In genomic region chr3:51860703-51861665, GRCh38 we compare ENCODE assay signal across 22 cellular contexts. TPM values are rescaled to one million over a fixed set of nuclear protein-coding genes. Genes with fewer than 3 reads are reported as not detected.
DNase-seq lines count a peak whose midpoint lies in the region; ATAC-seq and TF ChIP-seq lines count a peak whose summit lies in the region.
"Had no signal": no experiment of that assay in that cellular context is flagged by ENCODE, and none has a peak within 500 bp of the region (broad histone marks: within the 10 kb centered on the region; RNA-seq: fewer than 3 reads in every experiment).

Gene IQCF2 (plus strand): TSS chr3:51861615. CDS start chr3:51861667, 52 bp downstream.

- H3K4me2 ChIP-seq in OCI-LY7 (ENCODE audit: low read length): peak within 1 kb of the TSS; percentile 10; the same call in 1 of the 2 replicates

- H3K79me2 ChIP-seq in OCI-LY7 (ENCODE audit: insufficient read depth, low read depth, low read length): no peaks in the 10 kb centered on the region

- H3K9me3 ChIP-seq in OCI-LY7 (ENCODE audit: low read length): no peaks in the 10 kb centered on the region
- H3K9me3 ChIP-seq: Caco-2, gastrocnemius medialis, tibial nerve had no signal

- DNase-seq in GM12864 (ENCODE audit: low read depth) (peak; percentile 38), OCI-LY7 (ENCODE audit: low spot score) (peak; percentile 14), CD14-positive monocyte (ENCODE audit: low spot score) (no peak), SHP77 (lab: John Stamatoyannopoulos, UW) (no peak), HCEC 1CT (no peak)
- DNase-seq: activated CD4-positive, alpha-beta T cell treated with anti-CD3 and anti-CD28 coated beads, Interleukin-2, amount 10 ng/mL, durations not matched to agents 7 days and 5 days; activated naive CD8-positive, alpha-beta T cell treated with anti-CD3 and anti-CD28 coated beads, Interleukin-2, amount 10 ng/mL, durations not matched to agents 7 days and 5 days; Caco-2; gastrocnemius medialis; NCI-H146; small intestine; stimulated activated CD4-positive, alpha-beta T cell treated with anti-CD3 and anti-CD28 coated beads, Interleukin-2, amount 100 ng/mL, for 48 hours; SW 1271 had no signal

- intact Hi-C loops in OCI-LY7 (cut with micrococcal nuclease; ENCODE audit: unreplicated experiment): no loop called here
- intact Hi-C loops in CD14-positive monocyte (cut with micrococcal nuclease): no loop called here

- no TSS peak for BruUV-seq in OCI-LY7 (replicated peaks; lab: Mats Ljungman, UMichigan)

- H3K4me1 ChIP-seq in OCI-LY7 (ENCODE audit: insufficient read depth, low read length, poor library complexity, severe bottlenecking): peaks cover 8% of the 10 kb centered on the region
- H3K4me1 ChIP-seq: Caco-2, gastrocnemius medialis, tibial nerve had no signal

- no peaks in the 10 kb centered on the region for H3K36me3 ChIP-seq in OCI-LY7 (ENCODE audit: insufficient read depth, low read length)
- H3K36me3 ChIP-seq: gastrocnemius medialis, tibial nerve had no signal

- TF ChIP-seq CTCF in GM12864 (IDR thresholded peaks at IDR 0.05; ENCODE audit: low read depth, low read length, missing control alignments) (no peak), OCI-LY7 (conservative IDR thresholded peaks at IDR 0.05; ENCODE audit: low read length) (no peak), CD14-positive monocyte (IDR thresholded peaks at IDR 0.05) (no peak)

- H3K9me3 Mint-ChIP-seq in stimulated activated memory B cell treated with anti-CD40 and anti-IgM and Interleukin-4, amounts not matched to agents 10 μg/mL and 1 μg/mL and 100 μg/mL, for 72 hours: peaks cover 3% of the 10 kb centered on the region
- peaks cover 5 to 21% (median 15%) of the 10 kb centered on the region in 7 donors for H3K9me3 Mint-ChIP-seq in CD14-positive monocyte
- H3K9me3 Mint-ChIP-seq: activated naive CD8-positive, alpha-beta T cell treated with anti-CD3 and anti-CD28 coated beads, Interleukin-2, amount 10 ng/mL, durations not matched to agents 7 days and 5 days; activated T-helper 2 cell treated with anti-CD3 and anti-CD28 coated beads, Interferon-gamma antibody, Interleukin-2, Interleukin-4, amounts not matched to agents 10 μg/mL and 5 μg/mL and 100 μg/mL, durations not matched to agents 14 hours and 24 hours and 36 hours had no signal

- peak; percentile 57 for ATAC-seq in GM21390 (IDR thresholded peaks at IDR 0.05; ENCODE audit: unreplicated experiment)
- peak; percentile 92 for ATAC-seq in stimulated activated memory B cell treated with anti-CD40 and anti-IgM and Interleukin-4, amounts not matched to agents 10 μg/mL and 1 μg/mL and 100 μg/mL, for 72 hours
- ATAC-seq: gastrocnemius medialis had no signal

- peak within 1 kb of the TSS; percentile 11 for H3K4me3 Mint-ChIP-seq in stimulated activated memory B cell treated with anti-CD40 and anti-IgM and Interleukin-4, amounts not matched to agents 10 μg/mL and 1 μg/mL and 100 μg/mL, for 72 hours
- H3K4me3 Mint-ChIP-seq in CD14-positive monocyte: no peak within 1 kb of the TSS
- H3K4me3 Mint-ChIP-seq: activated CD4-positive, alpha-beta T cell treated with anti-CD3 and anti-CD28 coated beads, Interleukin-2, amount 10 ng/mL, durations not matched to agents 7 days and 5 days; activated naive CD8-positive, alpha-beta T cell treated with anti-CD3 and anti-CD28 coated beads, Interleukin-2, amount 10 ng/mL, durations not matched to agents 7 days and 5 days; stimulated activated naive CD8-positive, alpha-beta T cell treated with anti-CD3 and anti-CD28 coated beads, Interleukin-15, Interleukin-2, amounts not matched to agents 100 ng/mL and 50 ng/mL, for 24 hours had no signal

- CTCF ChIA-PET in OCI-LY7 (lab: Charles Lee; ENCODE audit: unreplicated experiment): no interaction called here

- H3K4me1 Mint-ChIP-seq in stimulated activated memory B cell treated with anti-CD40 and anti-IgM and Interleukin-4, amounts not matched to agents 10 μg/mL and 1 μg/mL and 100 μg/mL, for 72 hours: peaks cover 17% of the 10 kb centered on the region
- H3K4me1 Mint-ChIP-seq in CD14-positive monocyte: peaks cover 3% of the 10 kb centered on the region
- H3K4me1 Mint-ChIP-seq: activated CD4-positive, alpha-beta T cell treated with anti-CD3 and anti-CD28 coated beads, Interleukin-2, amount 10 ng/mL, durations not matched to agents 7 days and 5 days had no signal

- peaks cover 3% of the 10 kb centered on the region for H3K36me3 Mint-ChIP-seq in stimulated activated memory B cell treated with anti-CD40 and anti-IgM and Interleukin-4, amounts not matched to agents 10 μg/mL and 1 μg/mL and 100 μg/mL, for 72 hours
- H3K36me3 Mint-ChIP-seq in CD14-positive monocyte: no peaks in the 10 kb centered on the region
- H3K36me3 Mint-ChIP-seq: activated naive CD8-positive, alpha-beta T cell treated with anti-CD3 and anti-CD28 coated beads, Interleukin-2, amount 10 ng/mL, durations not matched to agents 7 days and 5 days had no signal

- no peak within 1 kb of the TSS for H3K27ac ChIP-seq in OCI-LY7 (ENCODE audit: low read depth, low read length, poor library complexity, severe bottlenecking)
- H3K27ac ChIP-seq: gastrocnemius medialis, tibial nerve had no signal

- no peaks in the 10 kb centered on the region for H4K20me1 ChIP-seq in OCI-LY7 (ENCODE audit: insufficient read depth, low read length)

- H3K27ac Mint-ChIP-seq in stimulated activated memory B cell treated with anti-CD40 and anti-IgM and Interleukin-4, amounts not matched to agents 10 μg/mL and 1 μg/mL and 100 μg/mL, for 72 hours: peak within 1 kb of the TSS; percentile 65
- H3K27ac Mint-ChIP-seq in CD14-positive monocyte: peak within 1 kb of the TSS in 1 of 7 donors; percentile 25
- H3K27ac Mint-ChIP-seq: activated CD4-positive, alpha-beta T cell treated with anti-CD3 and anti-CD28 coated beads, Interleukin-2, amount 10 ng/mL, durations not matched to agents 7 days and 5 days; activated naive CD8-positive, alpha-beta T cell treated with anti-CD3 and anti-CD28 coated beads, Interleukin-2, amount 10 ng/mL, durations not matched to agents 7 days and 5 days; activated T-helper 2 cell treated with anti-CD3 and anti-CD28 coated beads, Interferon-gamma antibody, Interleukin-2, Interleukin-4, amounts not matched to agents 10 μg/mL and 5 μg/mL and 100 μg/mL, durations not matched to agents 14 hours and 24 hours and 36 hours; stimulated activated naive CD8-positive, alpha-beta T cell treated with anti-CD3 and anti-CD28 coated beads, Interleukin-15, Interleukin-2, amounts not matched to agents 100 ng/mL and 50 ng/mL, for 24 hours had no signal

- no peaks in the 10 kb centered on the region for H3K9me2 ChIP-seq in OCI-LY7 (ENCODE audit: insufficient read depth, low read length)

- H3K4me3 ChIP-seq in GM12864 (ENCODE audit: low read depth, low read length) (no peak within 1 kb of the TSS), OCI-LY7 (ENCODE audit: low read depth, low read length, poor library complexity, severe bottlenecking) (no peak within 1 kb of the TSS)
- H3K4me3 ChIP-seq: gastrocnemius medialis, tibial nerve had no signal

- H3K27me3 Mint-ChIP-seq in stimulated activated memory B cell treated with anti-CD40 and anti-IgM and Interleukin-4, amounts not matched to agents 10 μg/mL and 1 μg/mL and 100 μg/mL, for 72 hours: peaks cover 9% of the 10 kb centered on the region
- peaks cover 3 to 9% (median 4%) of the 10 kb centered on the region in 3 donors for H3K27me3 Mint-ChIP-seq in CD14-positive monocyte (ENCODE audit: low read depth in 3 of 3)

- H2AFZ ChIP-seq in OCI-LY7 (ENCODE audit: low read length): peak within 1 kb of the TSS; percentile 68

- POLR2A ChIA-PET in OCI-LY7 (lab: Charles Lee): no interaction called here

RNA-seq across cellular contexts. Expression of gene IQCF2, which starts in this region (rescaled TPM):
- total RNA-seq in OCI-LY7 (2014; rRNA removed; shearing (Covaris generic)): not detected in 2 replicates
- total RNA-seq in OCI-LY7 (2022): not detected in 2 replicates
- polyA plus RNA-seq in CD14-positive monocyte: not detected
- total RNA-seq: activated CD4-positive, alpha-beta T cell treated with anti-CD3 and anti-CD28 coated beads, Interleukin-2, amount 10 ng/mL, durations not matched to agents 7 days and 5 days; activated naive CD8-positive, alpha-beta T cell treated with anti-CD3 and anti-CD28 coated beads, Interleukin-2, amount 10 ng/mL, durations not matched to agents 7 days and 5 days; activated T-helper 2 cell treated with anti-CD3 and anti-CD28 coated beads, Interferon-gamma antibody, Interleukin-2, Interleukin-4, amounts not matched to agents 10 μg/mL and 5 μg/mL and 100 μg/mL, durations not matched to agents 14 hours and 24 hours and 36 hours; Caco-2; cerebellum; Daoy; gastrocnemius medialis; kidney epithelial cell; lung microvascular endothelial cell; tibial nerve had no signal
- polyA plus RNA-seq: small intestine had no signal

Comparison
In these comparisons a context has a peak if more than half of its experiments do, and no peak if none do; other contexts are left out.
1. Peak in DNase-seq and H3K4me2 ChIP-seq in OCI-LY7; RNA of the gene not detected or under 1 TPM.